In the genomic region with DNA sequence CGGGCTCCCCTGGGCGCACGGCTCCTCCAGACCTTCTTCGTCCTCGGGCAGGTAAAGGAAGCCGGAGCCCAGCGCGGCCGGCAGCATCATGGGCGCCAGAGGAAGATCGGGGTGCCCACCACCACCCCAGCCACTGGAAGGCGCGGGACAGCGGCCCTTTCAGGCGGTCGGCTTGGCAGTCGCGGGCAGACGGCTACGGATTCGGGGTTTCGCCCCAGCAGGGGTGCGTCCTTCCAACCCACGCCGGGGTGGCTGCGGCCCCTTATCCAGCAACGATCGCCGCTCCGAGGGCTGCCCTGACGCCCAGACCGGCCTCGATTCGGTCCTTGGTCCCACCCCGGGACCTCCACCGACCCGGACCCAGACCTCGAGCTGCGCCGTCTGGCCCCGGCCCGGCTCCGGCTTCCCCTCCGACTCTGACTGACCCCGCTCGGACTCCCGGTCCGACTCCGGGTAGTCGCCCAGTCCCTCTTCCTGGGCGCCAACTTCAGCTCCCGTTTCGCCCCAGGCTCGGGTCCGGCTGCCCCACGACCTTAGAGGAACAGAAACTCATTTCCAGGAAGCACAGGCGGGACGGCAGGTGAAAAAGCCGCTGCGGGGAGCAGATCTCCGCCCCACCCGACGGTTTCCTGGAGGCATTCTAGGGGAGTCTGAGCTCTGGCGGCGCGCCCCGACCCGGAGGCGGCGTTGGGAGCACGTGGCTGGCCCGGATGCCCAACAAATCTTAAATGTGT, we compare ENCODE assay signal across 8 cellular contexts. TPM values are rescaled to one million over a fixed set of nuclear protein-coding genes. Genes with fewer than 3 reads are reported as not detected.
DNase-seq lines count a peak whose midpoint lies in the region; ATAC-seq and TF ChIP-seq lines count a peak whose summit lies in the region.

No MANE protein-coding gene starts in this region.

- H3K4me3 ChIP-seq in adipocyte (ENCODE audit: low read length) (peak overlapping the region; percentile 74), lower lobe of right lung (peak overlapping the region; percentile 49), subcutaneous abdominal adipose tissue (ENCODE audit: low read depth in 1 of 5, low read length in 5 of 5) (peak overlapping the region in 4 of 5 donors; percentile 52 to 69 (median 58))

- TF ChIP-seq CTCF in lower lobe of right lung (IDR thresholded peaks at IDR 0.05): no peak

- no peak overlapping the region for H3K27ac ChIP-seq in lower lobe of right lung
- H3K27ac ChIP-seq in subcutaneous abdominal adipose tissue (ENCODE audit: low read depth, low read length): no peak overlapping the region

- no peaks in the 10 kb centered on the region for H3K36me3 ChIP-seq in adipocyte (ENCODE audit: control insufficient read depth, insufficient read depth, low read length, severe bottlenecking)
- no peaks in the 10 kb centered on the region for H3K36me3 ChIP-seq in lower lobe of right lung
- no peaks in the 10 kb centered on the region for H3K36me3 ChIP-seq in subcutaneous abdominal adipose tissue (ENCODE audit: control insufficient read depth in 5 of 5, insufficient read depth in 5 of 5, low read length in 5 of 5)

- DNase-seq in RPMI8226 (peak; percentile 36), adipocyte (ENCODE audit: low read depth) (no peak), lower lobe of right lung (peak; percentile 47), DMS114 treated with DMSO at 0.1 percent for 48 hours (lab: John Stamatoyannopoulos, UW; ENCODE audit: unreplicated experiment) (no peak), AG08396 (ENCODE audit: low spot score) (no peak), NCI-H526 (lab: John Stamatoyannopoulos, UW) (no peak)

- peak overlapping the region; percentile 58 for H3K9ac ChIP-seq in adipocyte (ENCODE audit: low read length)
- H3K9ac ChIP-seq in subcutaneous abdominal adipose tissue (ENCODE audit: low read length in 5 of 5): peak overlapping the region in 4 of 5 donors; percentile 22 to 68 (median 47)

- peaks cover 21% of the 10 kb centered on the region for H3K27me3 ChIP-seq in adipocyte (replicated peaks; ENCODE audit: control insufficient read depth, insufficient read depth, low read length)
- H3K27me3 ChIP-seq in lower lobe of right lung (ENCODE audit: low read depth): peaks cover 22% of the 10 kb centered on the region
- H3K27me3 ChIP-seq in subcutaneous abdominal adipose tissue (ENCODE audit: control insufficient read depth in 5 of 5, insufficient read depth in 4 of 5, low read length in 5 of 5): peaks cover 0 to 13% (median 4%) of the 10 kb centered on the region in 5 donors

- no peaks in the 10 kb centered on the region for H3K4me1 ChIP-seq in adipocyte (ENCODE audit: control insufficient read depth, insufficient read depth, low read length)
- H3K4me1 ChIP-seq in lower lobe of right lung: peaks cover 9% of the 10 kb centered on the region
- H3K4me1 ChIP-seq in subcutaneous abdominal adipose tissue (ENCODE audit: control insufficient read depth in 5 of 5, insufficient read depth in 5 of 5, low read length in 5 of 5): peaks cover 0 to 19% (median 7%) of the 10 kb centered on the region in 5 donors

- ATAC-seq in lower lobe of right lung (peak; percentile 53 to 65), HG03565 (IDR thresholded peaks at IDR 0.05; ENCODE audit: unreplicated experiment) (no peak)

- intact Hi-C loops in lower lobe of right lung (cut with DNase I): no loop called here

- no peaks in the 10 kb centered on the region for H3K9me3 ChIP-seq in adipocyte (ENCODE audit: control insufficient read depth, low read length)
- no peaks in the 10 kb centered on the region for H3K9me3 ChIP-seq in lower lobe of right lung
- no peaks in the 10 kb centered on the region for H3K9me3 ChIP-seq in subcutaneous abdominal adipose tissue (ENCODE audit: control insufficient read depth in 5 of 5, low read length in 5 of 5)

RNA-seq across cellular contexts. Expression of a gene that starts 30.2 kb away (rescaled TPM):
- 76.3 TPM for total RNA-seq in lower lobe of right lung

RNA-seq across cellular contexts. Expression of a gene that starts 34.8 kb away (rescaled TPM):
- total RNA-seq in lower lobe of right lung: 8.8 TPM

RNA-seq across cellular contexts. Expression of a gene that starts 56.3 kb away (rescaled TPM):
- 33.2 TPM for total RNA-seq in lower lobe of right lung

RNA-seq across cellular contexts. Expression of a gene that starts 58.8 kb away (rescaled TPM):
- 46.7 TPM for total RNA-seq in lower lobe of right lung

Comparison
In these comparisons a context has a peak if more than half of its experiments do, and no peak if none do; other contexts are left out.
1. DNase-seq: peak in RPMI8226 (single experiment) and lower lobe of right lung (single experiment); none in adipocyte (single experiment), DMS114 treated with DMSO at 0.1 percent for 48 hours (single experiment), AG08396 (single experiment) and NCI-H526 (0 of 2).
2. Peak in every context shown above with its lines, with median percentiles within 50 percentile points of each other: H3K4me3 ChIP-seq.